19 cellular contexts compared by ENCODE assay signal in the genomic region with DNA sequence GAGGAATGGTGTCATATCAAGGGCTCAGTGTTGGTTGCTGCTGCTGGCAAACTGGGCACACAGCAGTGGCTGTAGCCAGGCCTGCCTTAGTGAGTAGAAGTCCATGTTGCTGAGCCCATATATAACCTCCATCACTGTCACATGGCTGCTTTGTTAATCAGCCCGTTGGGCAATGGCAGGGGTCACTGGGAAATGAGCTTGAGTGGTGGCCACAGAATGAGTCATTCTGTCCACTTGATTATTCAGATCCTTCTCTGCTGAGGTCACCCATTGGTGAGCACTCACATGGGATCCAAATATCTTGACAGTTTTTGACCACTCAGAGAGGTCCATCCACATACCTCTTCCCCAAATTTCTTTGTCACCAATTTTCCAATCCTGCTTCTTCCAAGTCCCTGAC.
"Had no signal": no experiment of that assay in that cellular context is flagged by ENCODE, and none has a peak within 500 bp of the region (broad histone marks: within the 10 kb centered on the region; RNA-seq: fewer than 3 reads in every experiment).

No MANE protein-coding gene starts in this region.

- H3K36me3 ChIP-seq: left lung, spleen, thoracic aorta, upper lobe of left lung had no signal

- H3K4me1 ChIP-seq: body of pancreas, left lung, spleen, upper lobe of left lung had no signal

- H3K36me3 Mint-ChIP-seq: activated naive CD8-positive, alpha-beta T cell; stimulated activated naive B cell treated with anti-CD40 and anti-IgM and Interleukin-4, amounts not matched to agents 10 μg/mL and 1 μg/mL and 100 μg/mL, for 72 hours had no signal

- H3K9me3 ChIP-seq: body of pancreas, thoracic aorta, upper lobe of left lung had no signal

- H3K27ac ChIP-seq: body of pancreas, dorsolateral prefrontal cortex, epithelial cell of prostate, left lung, spleen, thoracic aorta, upper lobe of left lung had no signal

- H3K27me3 ChIP-seq: body of pancreas, dorsolateral prefrontal cortex, left lung, spleen, upper lobe of left lung had no signal

- DNase-seq: activated CD4-positive, alpha-beta T cell treated with anti-CD3 and anti-CD28 coated beads, Interleukin-2, amount 10 ng/mL, durations not matched to agents 24 days and 14 days; activated gamma-delta T cell; activated T-cell treated with anti-CD3 and anti-CD28 coated beads, Interleukin-2, amount 50 U/mL, for 72 hours; body of pancreas; dorsolateral prefrontal cortex; head of caudate nucleus; left lung; nephron progenitor cell; occipital lobe; retina; spleen; stimulated activated naive B cell treated with anti-CD40 and anti-IgM and Interleukin-4, amounts not matched to agents 10 μg/mL and 1 μg/mL and 100 μg/mL, for 72 hours; T-helper 1 cell; T-helper 9 cell; upper lobe of left lung had no signal

- H3K4me3 ChIP-seq: body of pancreas, dorsolateral prefrontal cortex, left lung, spleen, thoracic aorta, upper lobe of left lung had no signal

- H3K27me3 Mint-ChIP-seq: activated CD4-positive, alpha-beta T cell treated with anti-CD3 and anti-CD28 coated beads, Interleukin-2, amount 10 ng/mL, durations not matched to agents 24 days and 14 days; activated naive CD8-positive, alpha-beta T cell; stimulated activated naive B cell treated with anti-CD40 and anti-IgM and Interleukin-4, amounts not matched to agents 10 μg/mL and 1 μg/mL and 100 μg/mL, for 72 hours had no signal

- H3K27ac Mint-ChIP-seq: activated CD4-positive, alpha-beta T cell treated with anti-CD3 and anti-CD28 coated beads, Interleukin-2, amount 10 ng/mL, durations not matched to agents 24 days and 14 days; activated naive CD8-positive, alpha-beta T cell; activated T-cell treated with anti-CD3 and anti-CD28 coated beads, Interleukin-2, amount 50 U/mL, for 72 hours; nephron progenitor cell; stimulated activated naive B cell treated with anti-CD40 and anti-IgM and Interleukin-4, amounts not matched to agents 10 μg/mL and 1 μg/mL and 100 μg/mL, for 72 hours had no signal

- H3K4me1 Mint-ChIP-seq: activated CD4-positive, alpha-beta T cell treated with anti-CD3 and anti-CD28 coated beads, Interleukin-2, amount 10 ng/mL, durations not matched to agents 24 days and 14 days; nephron progenitor cell; stimulated activated naive B cell treated with anti-CD40 and anti-IgM and Interleukin-4, amounts not matched to agents 10 μg/mL and 1 μg/mL and 100 μg/mL, for 72 hours had no signal

- H3K4me3 Mint-ChIP-seq: activated CD4-positive, alpha-beta T cell treated with anti-CD3 and anti-CD28 coated beads, Interleukin-2, amount 10 ng/mL, durations not matched to agents 24 days and 14 days; activated naive CD8-positive, alpha-beta T cell; activated T-cell treated with anti-CD3 and anti-CD28 coated beads, Interleukin-2, amount 50 U/mL, for 72 hours; nephron progenitor cell; stimulated activated naive B cell treated with anti-CD40 and anti-IgM and Interleukin-4, amounts not matched to agents 10 μg/mL and 1 μg/mL and 100 μg/mL, for 72 hours had no signal

- FAIRE-seq: frontal cortex had no signal
